8 cellular contexts compared by ENCODE assay signal in the genomic region with DNA sequence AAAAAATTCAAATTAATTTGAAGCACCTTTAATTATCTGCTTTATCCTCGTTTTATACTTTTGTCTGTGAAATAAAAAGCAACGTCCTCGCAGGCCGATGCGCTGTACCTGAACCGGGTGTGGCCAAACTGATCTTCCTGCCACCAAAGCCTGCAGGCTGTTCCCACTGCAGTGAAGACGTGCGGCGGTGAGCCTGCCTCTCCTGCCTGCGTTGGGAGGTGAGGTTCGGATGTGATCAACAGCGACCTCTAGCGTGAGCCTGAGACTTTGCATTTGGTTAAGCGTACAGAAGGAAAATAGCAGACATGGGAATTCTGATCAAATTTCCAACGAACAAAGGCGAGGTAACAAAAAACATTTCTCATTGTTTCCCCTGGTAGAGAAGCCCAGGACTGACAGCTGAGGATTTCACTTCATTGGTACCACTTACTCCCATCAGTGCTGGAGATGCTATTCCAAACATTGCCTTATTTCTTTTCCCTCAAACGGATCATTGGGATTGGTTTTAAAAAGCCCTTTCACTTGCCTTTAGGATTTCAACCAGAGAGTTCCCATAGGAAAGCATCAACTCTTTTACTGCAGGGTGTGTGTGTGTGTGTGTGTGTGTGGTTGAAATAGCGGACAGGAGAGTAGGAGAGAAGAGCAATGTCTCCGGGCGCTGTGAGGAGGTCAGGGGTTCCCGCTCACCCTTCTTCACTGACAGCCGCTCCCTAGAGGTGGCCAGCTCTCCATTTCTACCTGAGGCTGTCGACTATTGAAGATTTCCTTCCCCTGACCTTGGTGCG. TPM values are rescaled to one million over a fixed set of nuclear protein-coding genes. Genes with fewer than 3 reads are reported as not detected.
DNase-seq lines count a peak whose midpoint lies in the region; ATAC-seq, FAIRE-seq and TF ChIP-seq lines count a peak whose summit lies in the region.

No MANE protein-coding gene starts in this region.

- H3K79me2 ChIP-seq in HepG2 (ENCODE audit: insufficient read depth, low read length) = no peaks in the 10 kb centered on the region

- ATAC-seq in GM18511 (IDR thresholded peaks at IDR 0.05; ENCODE audit: unreplicated experiment) (peak; percentile 63), HG03354 (IDR thresholded peaks at IDR 0.05; ENCODE audit: poor library complexity, severe bottlenecking, unreplicated experiment) (peak; percentile 76), HepG2 (peak; percentile 98)

- in situ Hi-C loops in HepG2 (cut with HindIII; ENCODE audit: extremely low pct_ligation_motif_present, low pct_unique_long_range_greater_than_20kb) = loop anchor here (5.0 kb wide), 1 partner anchor 290 kb away; no protein-coding TSS in a partner anchor

- peak; percentile 91 for TF ChIP-seq RAD21 in HepG2 (CRISPR knock-in tag; IDR thresholded peaks at IDR 0.05)

- no peak overlapping the region for H3K9ac ChIP-seq in HepG2 (ENCODE audit: insufficient read depth, low read depth, low read length)

- no peak overlapping the region for H3K4me3 ChIP-seq in HepG2 (replicated peaks in 1 of 3; ENCODE audit: insufficient read depth in 1 of 3, low read depth in 2 of 3, low read length in 3 of 3)

- peak; percentile 100 for FAIRE-seq in HepG2 (lab: Jason Lieb, UNC)

- 0 out of 2 replicates have a peak, but pooled peaks cover 5% of the 10 kb centered on the region for H3K4me1 ChIP-seq in HepG2 (ENCODE audit: insufficient read depth, low read length)

- no peaks in the 10 kb centered on the region for H3K9me3 Mint-ChIP-seq in activated CD4-positive, alpha-beta T cell treated with anti-CD3 and anti-CD28 coated beads, Interleukin-2, amount 10 ng/mL, durations not matched to agents 24 days and 14 days

- POLR2A ChIA-PET in HepG2 (lab: Yijun Ruan, JAX) = no interaction called here

- no peak overlapping the region for H3K27ac Mint-ChIP-seq in activated CD4-positive, alpha-beta T cell treated with anti-CD3 and anti-CD28 coated beads, Interleukin-2, amount 10 ng/mL, durations not matched to agents 24 days and 14 days

- TF ChIP-seq POLR2A in HepG2 (IDR thresholded peaks at IDR 0.05; ENCODE audit: insufficient read depth in 1 of 2, low read depth in 2 of 2, low read length in 2 of 2) = no peak

- H4K20me1 ChIP-seq in HepG2 (ENCODE audit: insufficient read depth, low read length) = no peaks in the 10 kb centered on the region

- no TSS peak for BruUV-seq in HepG2 (replicated peaks; lab: Mats Ljungman, UMichigan)

- H3K4me3 Mint-ChIP-seq in activated CD4-positive, alpha-beta T cell treated with anti-CD3 and anti-CD28 coated beads, Interleukin-2, amount 10 ng/mL, durations not matched to agents 24 days and 14 days = peak overlapping the region; percentile 64

- H3K27me3 ChIP-seq in HepG2 (ENCODE audit: control insufficient read depth in 1 of 2, insufficient read depth in 2 of 2, low read length in 2 of 2) = peaks cover 0 to 28% of the 10 kb centered on the region in 2 experiments; a peak in 3 of 5 replicates

- WGBS in HepG2 (ENCODE audit: low lambda C conversion rate) = 17% methylated on average over 24 of the region's 24 CpGs

- H3K4me1 Mint-ChIP-seq in activated CD4-positive, alpha-beta T cell treated with anti-CD3 and anti-CD28 coated beads, Interleukin-2, amount 10 ng/mL, durations not matched to agents 24 days and 14 days = peaks cover 40% of the 10 kb centered on the region

- no peaks in the 10 kb centered on the region for H3K27me3 Mint-ChIP-seq in activated CD4-positive, alpha-beta T cell treated with anti-CD3 and anti-CD28 coated beads, Interleukin-2, amount 10 ng/mL, durations not matched to agents 24 days and 14 days

- H2AFZ ChIP-seq in HepG2 (ENCODE audit: low read length) = no peak overlapping the region

- DNase-seq in NCI-H526 treated with DMSO at 0.1 percent for 48 hours (lab: John Stamatoyannopoulos, UW) (peak; percentile 64), HepG2 (ENCODE audit: low spot score) (peak; percentile 71)
- peak; percentile 93 for DNase-seq in activated CD4-positive, alpha-beta T cell treated with anti-CD3 and anti-CD28 coated beads, Interleukin-2, amount 10 ng/mL, durations not matched to agents 24 days and 14 days
- peak; percentile 54 to 74 (median 59) for DNase-seq in stimulated activated CD4-positive, alpha-beta T cell treated with anti-CD3 and anti-CD28 coated beads, TNF-alpha, amount 100 ng/mL, for 4 hours (ENCODE audit: low read depth in 3 of 3)

- TF ChIP-seq EP300 in HepG2 (IDR thresholded peaks at IDR 0.05; ENCODE audit: low read depth in 2 of 2, low read length in 2 of 2) (no peak), HepG2 (CRISPR knock-in tag; IDR thresholded peaks at IDR 0.05; ENCODE audit: borderline replicate concordance) (no peak)

- H3K27ac ChIP-seq in 22Rv1 (no peak overlapping the region), cingulate gyrus (ENCODE audit: low read depth, low read length) (peak overlapping the region; percentile 11), HepG2 (ENCODE audit: extremely low read length, insufficient read depth, low read length) (no peak overlapping the region)

- peak overlapping the region; percentile 48 for H3K4me2 ChIP-seq in HepG2 (ENCODE audit: low read depth, low read length)

- TF ChIP-seq CTCF in 22Rv1 (IDR thresholded peaks at IDR 0.05) (peak; percentile 91), HepG2 (CRISPR knock-in tag; IDR thresholded peaks at IDR 0.05) (peak; percentile 98)

- CTCF ChIA-PET in HepG2 (lab: Yijun Ruan, JAX; ENCODE audit: low intra/inter-chr PET ratio, low total read pairs) = interaction anchor here (1.3 to 4.2 kb wide), 3 partner anchors 46 to 287 kb away, joined by 4 to 42 read pairs (median 36); no protein-coding TSS in a partner anchor

- no peaks in the 10 kb centered on the region for H3K36me3 Mint-ChIP-seq in activated CD4-positive, alpha-beta T cell treated with anti-CD3 and anti-CD28 coated beads, Interleukin-2, amount 10 ng/mL, durations not matched to agents 24 days and 14 days (ENCODE audit: low read depth)

- no peaks in the 10 kb centered on the region for H3K9me3 ChIP-seq in HepG2 (ENCODE audit: low read length)

- intact Hi-C loops in activated CD4-positive, alpha-beta T cell treated with anti-CD3 and anti-CD28 coated beads, Interleukin-2, amount 10 ng/mL, durations not matched to agents 24 days and 14 days (cut with micrococcal nuclease) = loop anchor here (1.0 to 10.0 kb wide), 8 partner anchors 20 to 1388 kb away; partner anchors contain the start of gene TRAF3IP2
- intact Hi-C loops in HepG2 (cut with micrococcal nuclease; ENCODE audit: unreplicated experiment) = loop anchor here (1.0 to 5.0 kb wide), 4 partner anchors 125 to 287 kb away; no protein-coding TSS in a partner anchor

- no peaks in the 10 kb centered on the region for H3K36me3 ChIP-seq in HepG2 (replicated peaks in 1 of 2; ENCODE audit: control insufficient read depth in 1 of 2, insufficient read depth in 2 of 2, low read length in 2 of 2)

TF ChIP-seq in HepG2, 621 proteins besides CTCF, POLR2A, EP300 and RAD21 (continues in another document):
- TF ChIP-seq FOXO4 (CRISPR knock-in tag; conservative IDR thresholded peaks at IDR 0.05) (no peak), ZNF557 (CRISPR knock-in tag; IDR thresholded peaks at IDR 0.05) (no peak)

RNA-seq across cellular contexts. Expression of gene CCN6, which starts 56.6 kb away (rescaled TPM):
- total RNA-seq in activated CD4-positive, alpha-beta T cell treated with anti-CD3 and anti-CD28 coated beads, Interleukin-2, amount 10 ng/mL, durations not matched to agents 24 days and 14 days = 0.26 and 0.72 TPM in 2 replicates
- total RNA-seq in HepG2 (2016; rRNA removed; fragmentation: Illumina TruSeq; extraction: Trizol) = not detected in 2 replicates
- total RNA-seq in HepG2 (2016; cell fraction: cytosol; rRNA removed; fragmentation: Illumina TruSeq; extraction: Trizol; ENCODE audit: low read depth) = not detected in 2 replicates
- not detected in 2 replicates for total RNA-seq in HepG2 (2016; cell fraction: insoluble cytoplasmic fraction; rRNA removed; fragmentation: Illumina TruSeq; extraction: Trizol)
- not detected in 2 replicates for total RNA-seq in HepG2 (2016; cell fraction: membrane; rRNA removed; fragmentation: Illumina TruSeq; extraction: Trizol)
- total RNA-seq in HepG2 (2016; cell fraction: nucleus; rRNA removed; fragmentation: Illumina TruSeq; extraction: Trizol) = not detected in 2 replicates
- 0.10 TPM in 1 of 2 replicates, not detected in the other for polyA plus RNA-seq in HepG2 (2011; rRNA removed)
- 0.10 and 0.21 TPM in 2 replicates for polyA plus RNA-seq in HepG2 (2011; cell fraction: cytosol; rRNA removed)
- polyA plus RNA-seq in HepG2 (2011; cell fraction: nucleus; rRNA removed) = 0.17 TPM in 1 of 2 replicates, not detected in the other
- 0.11 and 0.17 TPM in 2 replicates for polyA plus RNA-seq in HepG2 (2012)
- polyA plus RNA-seq in HepG2 (2016; cell fraction: cytosol; fragmentation: Illumina TruSeq; extraction: Trizol; ENCODE audit: low read depth) = not detected in 2 replicates
- not detected in 2 replicates for polyA plus RNA-seq in HepG2 (2016; cell fraction: insoluble cytoplasmic fraction; fragmentation: Illumina TruSeq; extraction: Trizol; ENCODE audit: low read depth)
- not detected in 2 replicates for polyA plus RNA-seq in HepG2 (2016; cell fraction: membrane; fragmentation: Illumina TruSeq; extraction: Trizol; ENCODE audit: low read depth)
- not detected in 2 replicates for polyA plus RNA-seq in HepG2 (2016; cell fraction: nucleus; fragmentation: Illumina TruSeq; extraction: Trizol; ENCODE audit: insufficient read depth, low read depth)
- polyA minus RNA-seq in HepG2 (2011; rRNA and poly(A)+ RNA removed; ENCODE audit: low replicate concordance) = not detected in 2 replicates
- polyA minus RNA-seq in HepG2 (2011; cell fraction: cytosol; rRNA and poly(A)+ RNA removed) = not detected in 2 replicates
- not detected in 2 replicates for polyA minus RNA-seq in HepG2 (2011; cell fraction: nucleus; rRNA and poly(A)+ RNA removed)
